Comparison of ENCODE assay signal across 32 cellular contexts in genomic region chr2:203835420-203835819, GRCh38. TPM values are rescaled to one million over a fixed set of nuclear protein-coding genes. Genes with fewer than 3 reads are reported as not detected.
"Had no signal": no experiment of that assay in that cellular context is flagged by ENCODE, and none has a peak within 500 bp of the region (broad histone marks: within the 10 kb centered on the region; RNA-seq: fewer than 3 reads in every experiment).

No MANE protein-coding gene starts in this region.

- H3K4me2 ChIP-seq: neural progenitor cell had no signal

- H3K9me3 Mint-ChIP-seq: effector memory CD8-positive, alpha-beta T cell; naive thymus-derived CD4-positive, alpha-beta T cell; nephron; neural progenitor cell; type B pancreatic cell had no signal

- H3K27ac ChIP-seq: epithelial cell of prostate, foreskin keratinocyte, heart right ventricle, left lung, neural progenitor cell, prostate gland, right atrium auricular region, sigmoid colon, testis, tibial artery had no signal

- H3K4me3 Mint-ChIP-seq: effector memory CD8-positive, alpha-beta T cell; naive thymus-derived CD4-positive, alpha-beta T cell; nephron; neural progenitor cell; stimulated activated memory B cell treated with anti-CD40 and anti-IgM and Interleukin-4, amounts not matched to agents 10 μg/mL and 1 μg/mL and 100 μg/mL, for 72 hours; type B pancreatic cell had no signal

- ATAC-seq: effector memory CD8-positive, alpha-beta T cell; esophagus mucosa; foreskin keratinocyte; heart right ventricle; left cardiac atrium; left lung; naive thymus-derived CD4-positive, alpha-beta T cell; stimulated activated memory B cell treated with anti-CD40 and anti-IgM and Interleukin-4, amounts not matched to agents 10 μg/mL and 1 μg/mL and 100 μg/mL, for 72 hours; stimulated activated naive CD8-positive, alpha-beta T cell treated with anti-CD3 and anti-CD28 coated beads, Interleukin-15, Interleukin-2, amounts not matched to agents 100 U/mL and 50 U/mL, for 24 hours had no signal

- H3K4me1 Mint-ChIP-seq: nephron; stimulated activated memory B cell treated with anti-CD40 and anti-IgM and Interleukin-4, amounts not matched to agents 10 μg/mL and 1 μg/mL and 100 μg/mL, for 72 hours had no signal

- H3K9ac ChIP-seq: neural progenitor cell had no signal

- H3K9me3 ChIP-seq: heart right ventricle, left lung, prostate gland, right atrium auricular region, sigmoid colon, testis, tibial artery had no signal

- H3K27me3 ChIP-seq: heart right ventricle, left lung, neural progenitor cell, right atrium auricular region, sigmoid colon, testis, tibial artery had no signal

- H2AFZ ChIP-seq: neural progenitor cell had no signal

- H3K4me3 ChIP-seq: heart right ventricle, left lung, neural progenitor cell, prostate gland, right atrium auricular region, sigmoid colon, testis, tibial artery had no signal

- H3K27ac Mint-ChIP-seq: effector memory CD8-positive, alpha-beta T cell; nephron; neural progenitor cell; stimulated activated memory B cell treated with anti-CD40 and anti-IgM and Interleukin-4, amounts not matched to agents 10 μg/mL and 1 μg/mL and 100 μg/mL, for 72 hours; type B pancreatic cell had no signal

- H3K27me3 Mint-ChIP-seq: naive thymus-derived CD4-positive, alpha-beta T cell had no signal

- DNase-seq: cortex of kidney; effector memory CD8-positive, alpha-beta T cell; foreskin keratinocyte; glutamatergic neuron; heart right ventricle; hippocampal formation; left cardiac atrium; left lung; mesenchymal stem cell; midbrain; naive thymus-derived CD4-positive, alpha-beta T cell; nucleus accumbens; sigmoid colon; stimulated activated CD4-positive, alpha-beta T cell treated with anti-CD3 and anti-CD28 coated beads, Interleukin-2, amount 100 ng/mL, for 24 hours; stimulated activated CD4-positive, alpha-beta T cell treated with anti-CD3 and anti-CD28 coated beads, Interleukin-4, amount 100 ng/mL, for 24 hours; stimulated activated naive CD8-positive, alpha-beta T cell treated with anti-CD3 and anti-CD28 coated beads, Interleukin-15, Interleukin-2, amounts not matched to agents 100 U/mL and 50 U/mL, for 24 hours; substantia nigra; testis; tibial artery had no signal

- H3K4me1 ChIP-seq: foreskin keratinocyte, left lung, neural progenitor cell, prostate gland, right atrium auricular region, sigmoid colon, testis, tibial artery had no signal

- H3K36me3 Mint-ChIP-seq: naive thymus-derived CD4-positive, alpha-beta T cell; neural progenitor cell; stimulated activated memory B cell treated with anti-CD40 and anti-IgM and Interleukin-4, amounts not matched to agents 10 μg/mL and 1 μg/mL and 100 μg/mL, for 72 hours; type B pancreatic cell had no signal

- FAIRE-seq: islet of Langerhans had no signal

- H3K36me3 ChIP-seq: heart right ventricle, left lung, neural progenitor cell, prostate gland, right atrium auricular region, sigmoid colon, tibial artery had no signal

RNA-seq across cellular contexts. Expression of gene CTLA4, which starts 32.2 kb away (rescaled TPM):
- total RNA-seq: fibroblast of lung, foreskin keratinocyte, kidney epithelial cell, osteocyte, skeletal muscle tissue had no signal
- polyA plus RNA-seq: fibroblast of lung, foreskin keratinocyte had no signal
